24 cellular contexts compared by ENCODE assay signal in genomic region chr17:56165017-56165720, GRCh38. TPM values are rescaled to one million over a fixed set of nuclear protein-coding genes. Genes with fewer than 3 reads are reported as not detected.
"Had no signal": no experiment of that assay in that cellular context is flagged by ENCODE, and none has a peak within 500 bp of the region (broad histone marks: within the 10 kb centered on the region; RNA-seq: fewer than 3 reads in every experiment).

No MANE protein-coding gene starts in this region.

- H3K4me3 Mint-ChIP-seq: activated CD4-positive, alpha-beta T cell treated with anti-CD3 and anti-CD28 coated beads for 36 hours; activated CD8-positive, alpha-beta T cell treated with anti-CD3 and anti-CD28 coated beads, Interleukin-2, amount 10 ng/mL, durations not matched to agents 7 days and 5 days; activated naive CD8-positive, alpha-beta T cell; central memory CD8-positive, alpha-beta T cell; naive B cell; neural progenitor cell; stimulated activated memory B cell treated with anti-CD40 and anti-IgM and Interleukin-4, amounts not matched to agents 10 μg/mL and 1 μg/mL and 100 μg/mL, for 72 hours; T-helper 17 cell had no signal

- H3K9me3 Mint-ChIP-seq: neural progenitor cell; stimulated activated memory B cell treated with anti-CD40 and anti-IgM and Interleukin-4, amounts not matched to agents 10 μg/mL and 1 μg/mL and 100 μg/mL, for 72 hours had no signal

- H3K27ac ChIP-seq: brain microvascular endothelial cell, coronary artery, gastroesophageal sphincter, left ventricle myocardium inferior, neural progenitor cell, pancreas, tibial nerve had no signal

- H3K4me1 Mint-ChIP-seq: activated CD4-positive, alpha-beta T cell treated with anti-CD3 and anti-CD28 coated beads for 36 hours; central memory CD8-positive, alpha-beta T cell; naive B cell; stimulated activated memory B cell treated with anti-CD40 and anti-IgM and Interleukin-4, amounts not matched to agents 10 μg/mL and 1 μg/mL and 100 μg/mL, for 72 hours; T-helper 17 cell had no signal

- H3K27me3 ChIP-seq: brain microvascular endothelial cell, gastroesophageal sphincter, neural progenitor cell, pancreas, tibial nerve had no signal

- H3K36me3 ChIP-seq: brain microvascular endothelial cell, gastroesophageal sphincter, left ventricle myocardium inferior, neural progenitor cell, pancreas, tibial nerve had no signal

- H3K9me3 ChIP-seq: gastroesophageal sphincter, left ventricle myocardium inferior, pancreas, tibial nerve had no signal

- DNase-seq: activated CD4-positive, alpha-beta T cell treated with anti-CD3 and anti-CD28 coated beads for 36 hours; activated CD8-positive, alpha-beta memory T cell treated with anti-CD3 and anti-CD28 coated beads, Interleukin-2, amount 50 U/mL, for 4 hours; activated CD8-positive, alpha-beta T cell treated with anti-CD3 and anti-CD28 coated beads, Interleukin-2, amount 10 ng/mL, durations not matched to agents 7 days and 5 days; activated gamma-delta T cell; activated T-cell treated with anti-CD3 and anti-CD28 coated beads, Interleukin-2, amount 50 U/mL, for 48 hours; anterior cingulate cortex; brain microvascular endothelial cell; effector CD8-positive, alpha-beta T cell; kidney; left ventricle myocardium inferior; naive B cell; pancreas; retina; stimulated activated CD4-positive, alpha-beta T cell treated with anti-CD3 and anti-CD28 coated beads, Interleukin-2, amount 100 ng/mL, for 48 hours; T-helper 17 cell had no signal

- H3K4me3 ChIP-seq: coronary artery, gastroesophageal sphincter, left ventricle myocardium inferior, neural progenitor cell, pancreas, tibial nerve had no signal

- H3K27ac Mint-ChIP-seq: activated CD4-positive, alpha-beta T cell treated with anti-CD3 and anti-CD28 coated beads for 36 hours; activated CD8-positive, alpha-beta T cell treated with anti-CD3 and anti-CD28 coated beads, Interleukin-2, amount 10 ng/mL, durations not matched to agents 7 days and 5 days; activated naive CD8-positive, alpha-beta T cell; naive B cell; neural progenitor cell; stimulated activated memory B cell treated with anti-CD40 and anti-IgM and Interleukin-4, amounts not matched to agents 10 μg/mL and 1 μg/mL and 100 μg/mL, for 72 hours; T-helper 17 cell had no signal

- H3K4me1 ChIP-seq: left ventricle myocardium inferior, pancreas, tibial nerve had no signal

- H3K36me3 Mint-ChIP-seq: activated naive CD8-positive, alpha-beta T cell; naive B cell; neural progenitor cell; stimulated activated memory B cell treated with anti-CD40 and anti-IgM and Interleukin-4, amounts not matched to agents 10 μg/mL and 1 μg/mL and 100 μg/mL, for 72 hours had no signal

- ATAC-seq: activated CD4-positive, alpha-beta T cell treated with anti-CD3 and anti-CD28 coated beads for 36 hours; activated CD8-positive, alpha-beta T cell treated with anti-CD3 and anti-CD28 coated beads, Interleukin-2, amount 10 ng/mL, durations not matched to agents 7 days and 5 days; gastroesophageal sphincter; pancreas; stimulated activated memory B cell treated with anti-CD40 and anti-IgM and Interleukin-4, amounts not matched to agents 10 μg/mL and 1 μg/mL and 100 μg/mL, for 72 hours; T-helper 17 cell had no signal

- H3K27me3 Mint-ChIP-seq: activated naive CD8-positive, alpha-beta T cell; naive B cell; stimulated activated memory B cell treated with anti-CD40 and anti-IgM and Interleukin-4, amounts not matched to agents 10 μg/mL and 1 μg/mL and 100 μg/mL, for 72 hours had no signal

RNA-seq across cellular contexts. Expression of gene ANKFN1, which starts 11.9 kb away (rescaled TPM):
- total RNA-seq: activated CD4-positive, alpha-beta T cell treated with anti-CD3 and anti-CD28 coated beads for 36 hours; activated CD8-positive, alpha-beta T cell treated with anti-CD3 and anti-CD28 coated beads, Interleukin-2, amount 10 ng/mL, durations not matched to agents 7 days and 5 days; fibroblast of lung; left ventricle myocardium inferior; mononuclear cell; T-helper 17 cell had no signal
